ENCODE assay signal across 32 cellular contexts in the genomic region with DNA sequence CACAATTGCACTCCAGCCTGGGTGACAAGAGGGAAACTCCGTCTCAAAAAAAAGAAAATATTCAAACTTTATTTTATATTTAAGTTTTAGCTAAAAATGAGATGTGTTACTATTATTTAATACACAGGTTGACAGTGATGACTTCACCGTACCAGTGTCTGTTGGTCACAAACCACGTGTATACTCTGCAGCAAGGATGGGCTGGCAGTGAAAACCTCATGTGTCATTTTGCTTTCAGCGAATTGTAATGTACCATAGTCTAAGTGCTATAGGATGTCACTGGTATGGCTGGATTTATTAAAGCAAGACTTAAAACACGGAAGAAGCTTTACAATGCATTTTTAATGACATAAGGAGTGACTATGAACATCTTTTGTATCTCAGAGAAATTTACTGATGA. TPM values are rescaled to one million over a fixed set of nuclear protein-coding genes. Genes with fewer than 3 reads are reported as not detected.
"Had no signal": no experiment of that assay in that cellular context is flagged by ENCODE, and none has a peak within 500 bp of the region (broad histone marks: within the 10 kb centered on the region; RNA-seq: fewer than 3 reads in every experiment).

No MANE protein-coding gene starts in this region.

- H3K9me3 Mint-ChIP-seq: dendritic cell treated with granulocyte-macrophage colony-stimulating factor and Interleukin-4, amounts not matched to agents 40 ng/mL and 50 ng/mL, for 4 days; endodermal cell had no signal

- DNase-seq: colonic mucosa; cortex of kidney; dermis blood vessel endothelial cell; dorsolateral prefrontal cortex; effector CD4-positive, alpha-beta T cell; effector CD8-positive, alpha-beta T cell; effector memory CD4-positive, alpha-beta T cell; effector memory CD8-positive, alpha-beta T cell; endodermal cell; erythroblast; esophagus squamous epithelium; foreskin fibroblast; foreskin keratinocyte; foreskin melanocyte; gastrocnemius medialis; glutamatergic neuron; head of caudate nucleus; heart left ventricle; heart right ventricle had no signal

- H3K4me1 ChIP-seq: colonic mucosa, esophagus muscularis mucosa, gastrocnemius medialis, gastroesophageal sphincter, heart left ventricle, heart right ventricle had no signal

- H3K4me3 Mint-ChIP-seq: dendritic cell treated with granulocyte-macrophage colony-stimulating factor and Interleukin-4, amounts not matched to agents 40 ng/mL and 50 ng/mL, for 4 days; effector memory CD8-positive, alpha-beta T cell; endodermal cell had no signal

- H3K36me3 ChIP-seq: colonic mucosa, esophagus muscularis mucosa, esophagus squamous epithelium, gastrocnemius medialis, gastroesophageal sphincter, heart left ventricle, heart right ventricle had no signal

- H3K9me3 ChIP-seq: colonic mucosa, esophagus muscularis mucosa, esophagus squamous epithelium, gastrocnemius medialis, gastroesophageal sphincter, heart left ventricle, heart right ventricle had no signal

- H3K27ac Mint-ChIP-seq: dendritic cell treated with granulocyte-macrophage colony-stimulating factor and Interleukin-4, amounts not matched to agents 40 ng/mL and 50 ng/mL, for 4 days; effector memory CD8-positive, alpha-beta T cell; endodermal cell had no signal

- H3K27ac ChIP-seq: colonic mucosa, coronary artery, dorsolateral prefrontal cortex, epithelial cell of prostate, esophagus muscularis mucosa, esophagus squamous epithelium, foreskin keratinocyte, gastrocnemius medialis, gastroesophageal sphincter, heart left ventricle, heart right ventricle had no signal

- FAIRE-seq: colon, endometrium, endothelial cell of umbilical vein, frontal cortex had no signal

- H3K27me3 ChIP-seq: colonic mucosa, esophagus squamous epithelium, foreskin keratinocyte, gastrocnemius medialis had no signal

- ATAC-seq: effector memory CD8-positive, alpha-beta T cell; esophagus mucosa; foreskin keratinocyte; gastrocnemius medialis; gastroesophageal sphincter; heart left ventricle; heart right ventricle had no signal

- H3K4me3 ChIP-seq: colonic mucosa, coronary artery, dorsolateral prefrontal cortex, esophagus muscularis mucosa, esophagus squamous epithelium, gastrocnemius medialis, gastroesophageal sphincter, heart left ventricle, heart right ventricle had no signal

RNA-seq across cellular contexts. Expression of gene NHLH2, which starts 28.1 kb away (rescaled TPM):
- total RNA-seq: colonic mucosa, dermis blood vessel endothelial cell, dermis microvascular lymphatic vessel endothelial cell, endothelial cell of umbilical vein, esophagus muscularis mucosa, fibroblast of lung, gastrocnemius medialis, gastroesophageal sphincter, glomerular endothelial cell, heart left ventricle, heart right ventricle had no signal
- polyA plus RNA-seq: endothelial cell of umbilical vein, fibroblast of lung, heart left ventricle, heart right ventricle had no signal
